ENCODE assay signal across 1 cellular context in genomic region chr22:28053871-28054621, GRCh38.
TF ChIP-seq lines count a peak whose summit lies in the region.

No MANE protein-coding gene starts in this region.

TF ChIP-seq in IMR-90, 13 proteins besides CTCF, POLR2A, EP300 and RAD21 (continued from another document):
- no peak for TF ChIP-seq SMC3 (IDR thresholded peaks at IDR 0.05; ENCODE audit: low read depth, low read length)
- TF ChIP-seq, protein P1, sequence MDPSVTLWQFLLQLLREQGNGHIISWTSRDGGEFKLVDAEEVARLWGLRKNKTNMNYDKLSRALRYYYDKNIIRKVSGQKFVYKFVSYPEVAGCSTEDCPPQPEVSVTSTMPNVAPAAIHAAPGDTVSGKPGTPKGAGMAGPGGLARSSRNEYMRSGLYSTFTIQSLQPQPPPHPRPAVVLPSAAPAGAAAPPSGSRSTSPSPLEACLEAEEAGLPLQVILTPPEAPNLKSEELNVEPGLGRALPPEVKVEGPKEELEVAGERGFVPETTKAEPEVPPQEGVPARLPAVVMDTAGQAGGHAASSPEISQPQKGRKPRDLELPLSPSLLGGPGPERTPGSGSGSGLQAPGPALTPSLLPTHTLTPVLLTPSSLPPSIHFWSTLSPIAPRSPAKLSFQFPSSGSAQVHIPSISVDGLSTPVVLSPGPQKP (IDR thresholded peaks at IDR 0.05; ENCODE audit: borderline replicate concordance, low read depth, low read length) = no peak
- TF ChIP-seq, protein P2, sequence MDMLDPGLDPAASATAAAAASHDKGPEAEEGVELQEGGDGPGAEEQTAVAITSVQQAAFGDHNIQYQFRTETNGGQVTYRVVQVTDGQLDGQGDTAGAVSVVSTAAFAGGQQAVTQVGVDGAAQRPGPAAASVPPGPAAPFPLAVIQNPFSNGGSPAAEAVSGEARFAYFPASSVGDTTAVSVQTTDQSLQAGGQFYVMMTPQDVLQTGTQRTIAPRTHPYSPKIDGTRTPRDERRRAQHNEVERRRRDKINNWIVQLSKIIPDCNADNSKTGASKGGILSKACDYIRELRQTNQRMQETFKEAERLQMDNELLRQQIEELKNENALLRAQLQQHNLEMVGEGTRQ (IDR thresholded peaks at IDR 0.05; ENCODE audit: low read depth, low read length) = no peak
- no peak for TF ChIP-seq FOS (IDR thresholded peaks at IDR 0.05; ENCODE audit: low read depth, low read length)
- TF ChIP-seq BHLHE40 (IDR thresholded peaks at IDR 0.05; ENCODE audit: low read depth, low read length) = no peak
